In the genomic region with DNA sequence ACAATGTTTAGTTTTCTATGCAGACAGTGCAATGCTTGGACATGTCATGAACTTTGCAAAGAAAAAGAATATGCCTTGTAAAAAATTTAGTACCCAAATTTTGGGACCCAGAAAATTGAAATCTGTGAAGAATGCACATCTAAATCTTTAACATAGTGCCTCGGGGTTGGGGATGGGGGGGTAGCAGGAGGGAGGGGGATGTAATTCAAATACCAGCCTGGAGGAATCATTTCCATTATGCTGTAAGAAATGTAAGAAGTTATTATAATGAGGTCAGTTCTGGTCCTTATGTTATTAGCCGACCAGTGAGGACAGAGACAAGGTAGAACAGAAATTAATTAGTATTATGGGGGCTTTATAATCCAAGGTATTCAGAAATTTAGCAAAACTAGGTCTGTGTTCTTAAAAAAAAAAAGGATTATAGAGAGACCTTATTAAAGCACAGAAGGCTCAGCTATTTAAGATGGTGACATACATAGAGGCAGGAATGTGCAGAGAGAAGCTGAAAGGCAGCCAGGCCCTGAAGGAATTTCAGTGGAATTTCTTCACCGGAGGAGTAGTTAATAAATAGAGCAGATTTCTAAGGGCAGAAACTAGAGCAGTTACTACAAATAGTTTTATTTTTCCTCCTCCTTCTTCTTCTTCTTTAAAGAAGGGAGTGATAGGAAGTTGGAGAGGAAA, we compare ENCODE assay signal across 8 cellular contexts.
DNase-seq lines count a peak whose midpoint lies in the region; ATAC-seq, FAIRE-seq and TF ChIP-seq lines count a peak whose summit lies in the region.

No MANE protein-coding gene starts in this region.

- TF ChIP-seq POLR2A in testis (IDR thresholded peaks at IDR 0.05), result no peak

- intact Hi-C loops in testis (cut with DNase I; ENCODE audit: low total_unique reads), result no loop called here

- H3K36me3 ChIP-seq in kidney epithelial cell (ENCODE audit: control insufficient read depth, insufficient read depth, low read length), result no peaks in the 10 kb centered on the region
- H3K36me3 ChIP-seq in testis (ENCODE audit: low read depth, missing control alignments), result no peaks in the 10 kb centered on the region

- WGBS in testis, 2 donors, result 55% methylated on average over 3 of the region's 3 CpGs

- DNase-seq in HTR-8/SVneo (ENCODE audit: insufficient read length, low spot score), result peak; percentile 36
- DNase-seq in cerebellar cortex (ENCODE audit: low spot score), result peak; percentile 6
- peak; percentile 31 for DNase-seq in kidney epithelial cell (ENCODE audit: low read depth)
- DNase-seq in testis, result peak; percentile 28
- no peak for DNase-seq in T1000 (lab: John Stamatoyannopoulos, UW)
- no peak for DNase-seq in NCI-H510A (lab: John Stamatoyannopoulos, UW)

- peak overlapping the region in 1 of 2 donors; percentile 61 for H3K27ac ChIP-seq in testis

- no peak for TF ChIP-seq CTCF in kidney epithelial cell (IDR thresholded peaks at IDR 0.05; ENCODE audit: insufficient read depth, low read length, poor library complexity, severe bottlenecking)
- no peak for TF ChIP-seq CTCF in testis (IDR thresholded peaks at IDR 0.05)

- no peak overlapping the region for H3K4me3 ChIP-seq in kidney epithelial cell (ENCODE audit: low read depth, low read length)
- no peak overlapping the region for H3K4me3 ChIP-seq in testis

- H3K4me1 ChIP-seq in testis, result peaks cover 13% of the 10 kb centered on the region

- no peak for FAIRE-seq in HTR-8/SVneo (lab: Jason Lieb, UNC)

- ATAC-seq in esophagus mucosa (no peak), HG03460 (IDR thresholded peaks at IDR 0.05; ENCODE audit: unreplicated experiment) (no peak)

- H3K27me3 ChIP-seq in kidney epithelial cell (ENCODE audit: control insufficient read depth, insufficient read depth, low read length) (no peaks in the 10 kb centered on the region), testis (no peaks in the 10 kb centered on the region)

- no peaks in the 10 kb centered on the region for H3K9me3 ChIP-seq in testis

Comparison
In these comparisons a context has a peak if more than half of its experiments do, and no peak if none do; other contexts are left out.
1. DNase-seq: peak in HTR-8/SVneo (single experiment), cerebellar cortex (single experiment), kidney epithelial cell (single experiment) and testis (single experiment); none in T1000 (single experiment) and NCI-H510A (single experiment).